Comparison of ENCODE assay signal across 28 cellular contexts in genomic region chr6:105372862-105373182, GRCh38. TPM values are rescaled to one million over a fixed set of nuclear protein-coding genes. Genes with fewer than 3 reads are reported as not detected.
A peak's percentile ranks its signal among the peaks of the same experiment; 100 is the strongest.
DNase-seq lines count a peak whose midpoint lies in the region; ATAC-seq and TF ChIP-seq lines count a peak whose summit lies in the region.
"Had no signal": no experiment of that assay in that cellular context is flagged by ENCODE, and none has a peak within 500 bp of the region (broad histone marks: within the 10 kb centered on the region; RNA-seq: fewer than 3 reads in every experiment).

No MANE protein-coding gene starts in this region.

- no peak overlapping the region for H3K4me2 ChIP-seq in trophoblast cell (ENCODE audit: low read length)
- H3K4me2 ChIP-seq: SK-N-SH had no signal

- ATAC-seq in WTC11: no peak
- peak; percentile 97 for ATAC-seq in esophagus mucosa
- ATAC-seq in HG03095 (IDR thresholded peaks at IDR 0.05; ENCODE audit: unreplicated experiment): no peak
- ATAC-seq: activated T-cell treated with anti-CD3 and anti-CD28 coated beads, Interleukin-2, amount 50 U/mL, for 72 hours; K562; sciatic nerve; stimulated activated naive CD8-positive, alpha-beta T cell treated with anti-CD3 and anti-CD28 coated beads, Interleukin-15, amount 100 ng/mL, for 72 hours had no signal

- TF ChIP-seq CTCF in Calu3 (IDR thresholded peaks at IDR 0.05; ENCODE audit: unreplicated experiment): no peak
- TF ChIP-seq CTCF in WTC11 (IDR thresholded peaks at IDR 0.05): no peak
- TF ChIP-seq CTCF in dorsolateral prefrontal cortex (IDR thresholded peaks at IDR 0.05 in 54 of 56, conservative IDR thresholded peaks at IDR 0.05 in 2 of 56; ENCODE audit: low read depth in 1 of 56, partially characterized antibody in 56 of 56): no peak

- H2BK12ac ChIP-seq in trophoblast cell (ENCODE audit: low read length): peak overlapping the region; percentile 51

- H3K27me3 Mint-ChIP-seq in Calu3 (ENCODE audit: unreplicated experiment) (no peaks in the 10 kb centered on the region), WTC11 (ENCODE audit: low read depth) (no peaks in the 10 kb centered on the region)
- H3K27me3 Mint-ChIP-seq: activated CD4-positive, alpha-beta T cell treated with anti-CD3 and anti-CD28 coated beads, Interleukin-2, amount 10 ng/mL, durations not matched to agents 24 days and 14 days; CD4-positive, alpha-beta memory T cell; stimulated activated naive CD8-positive, alpha-beta T cell treated with anti-CD3 and anti-CD28 coated beads, Interleukin-15, amount 100 ng/mL, for 72 hours had no signal

- H2AFZ ChIP-seq in trophoblast cell (ENCODE audit: insufficient read depth, low read length, poor library complexity): no peak overlapping the region
- H2AFZ ChIP-seq: GM23248 had no signal

- no CpG with 5 or more reads among the region's 3 CpGs for WGBS in trophoblast cell (ENCODE audit: extremely low coverage, insufficient coverage, insufficient read length)

- peak overlapping the region; percentile 13 for H4K8ac ChIP-seq in trophoblast cell (ENCODE audit: low read depth, low read length)

- no peak overlapping the region for H3K23ac ChIP-seq in trophoblast cell (ENCODE audit: low read length)

- no peak overlapping the region for H4K12ac ChIP-seq in trophoblast cell (ENCODE audit: low read depth, low read length)

- no peaks in the 10 kb centered on the region for H3K9me3 ChIP-seq in trophoblast cell (ENCODE audit: insufficient read depth, low read depth, low read length)
- H3K9me3 ChIP-seq: SK-N-SH, upper lobe of left lung had no signal

- peak overlapping the region; percentile 29 for H2BK5ac ChIP-seq in trophoblast cell (ENCODE audit: low read depth, low read length, poor library complexity)

- POLR2A ChIA-PET in WTC11 (lab: Charles Lee): no interaction called here

- intact Hi-C loops in Calu3 (cut with micrococcal nuclease; ENCODE audit: unreplicated experiment) (loop anchor here (1.0 to 2.0 kb wide), 2 partner anchors 16 to 29 kb away; no protein-coding TSS in a partner anchor), dorsolateral prefrontal cortex (cut with DNase I) (no loop called here)

- H2BK120ac ChIP-seq in trophoblast cell (ENCODE audit: insufficient read depth, low read length, poor library complexity): peak overlapping the region; percentile 88

- CTCF ChIA-PET in Calu3 (lab: Charles Lee) (interaction anchor here (0.5 to 3.2 kb wide), 9 partner anchors 9 to 249 kb away, joined by 3 to 13 read pairs (median 5); partner anchors contain the start of gene PREP), WTC11 (lab: Charles Lee) (interaction anchor here (0.6 to 1.7 kb wide), 2 partner anchors 10 to 30 kb away, joined by 3 to 5 read pairs; partner anchors contain the start of gene PREP)

- no peaks in the 10 kb centered on the region for H3K9me3 Mint-ChIP-seq in Calu3 (ENCODE audit: low read depth, unreplicated experiment)
- H3K9me3 Mint-ChIP-seq in WTC11: no peaks in the 10 kb centered on the region
- H3K9me3 Mint-ChIP-seq: activated CD4-positive, alpha-beta T cell treated with anti-CD3 and anti-CD28 coated beads, Interleukin-2, amount 10 ng/mL, durations not matched to agents 24 days and 14 days; activated T-cell treated with anti-CD3 and anti-CD28 coated beads, Interleukin-2, amount 50 U/mL, for 72 hours; CD4-positive, alpha-beta memory T cell; HFFc6; stimulated activated naive CD8-positive, alpha-beta T cell treated with anti-CD3 and anti-CD28 coated beads, Interleukin-15, amount 100 ng/mL, for 72 hours had no signal

- peak overlapping the region; percentile 34 for H3K4ac ChIP-seq in trophoblast cell (ENCODE audit: low read depth, low read length)

- H3K36me3 ChIP-seq in trophoblast cell (ENCODE audit: control insufficient read depth in 1 of 2, insufficient read depth in 2 of 2, low read length in 2 of 2): peaks cover 0 to 5% of the 10 kb centered on the region in 2 experiments

- H3K4me1 ChIP-seq in trophoblast cell (ENCODE audit: control insufficient read depth in 1 of 2, insufficient read depth in 2 of 2, low read length in 2 of 2): peaks cover 7 to 11% of the 10 kb centered on the region in 2 experiments

- no peaks in the 10 kb centered on the region for H3K27me3 ChIP-seq in trophoblast cell (ENCODE audit: insufficient read depth, low read length)
- H3K27me3 ChIP-seq in dorsolateral prefrontal cortex: no peaks in the 10 kb centered on the region
- H3K27me3 ChIP-seq: upper lobe of left lung had no signal

- peak overlapping the region; percentile 28 for H3K14ac ChIP-seq in trophoblast cell (ENCODE audit: low read length)

- peak overlapping the region; percentile 49 for H2AK5ac ChIP-seq in trophoblast cell (ENCODE audit: low read length)

- H3K4me3 Mint-ChIP-seq in Calu3 (ENCODE audit: low read depth, unreplicated experiment) (peak overlapping the region; percentile 59), WTC11 (no peak overlapping the region)
- H3K4me3 Mint-ChIP-seq: activated CD4-positive, alpha-beta T cell treated with anti-CD3 and anti-CD28 coated beads, Interleukin-2, amount 10 ng/mL, durations not matched to agents 24 days and 14 days; activated T-cell treated with anti-CD3 and anti-CD28 coated beads, Interleukin-2, amount 50 U/mL, for 72 hours; CD4-positive, alpha-beta memory T cell; HFFc6; stimulated activated naive CD8-positive, alpha-beta T cell treated with anti-CD3 and anti-CD28 coated beads, Interleukin-15, amount 100 ng/mL, for 72 hours had no signal

- peaks cover 47% of the 10 kb centered on the region for H3K36me3 Mint-ChIP-seq in Calu3 (ENCODE audit: insufficient read depth, unreplicated experiment)
- H3K36me3 Mint-ChIP-seq in WTC11: peaks cover 45% of the 10 kb centered on the region

- no peak overlapping the region for H3K9ac ChIP-seq in trophoblast cell (ENCODE audit: low read length)
- H3K9ac ChIP-seq: GM23248, SK-N-SH had no signal

- H4K91ac ChIP-seq in trophoblast cell (ENCODE audit: low read depth, low read length): peak overlapping the region; percentile 93

- H3K4me1 Mint-ChIP-seq in Calu3 (ENCODE audit: low read depth, unreplicated experiment) (peaks cover 50% of the 10 kb centered on the region), WTC11 (no peaks in the 10 kb centered on the region; the same call in 1 of the 2 replicates)
- H3K4me1 Mint-ChIP-seq: activated CD4-positive, alpha-beta T cell treated with anti-CD3 and anti-CD28 coated beads, Interleukin-2, amount 10 ng/mL, durations not matched to agents 24 days and 14 days; stimulated activated naive CD8-positive, alpha-beta T cell treated with anti-CD3 and anti-CD28 coated beads, Interleukin-15, amount 100 ng/mL, for 72 hours had no signal

- H3K27ac ChIP-seq in trophoblast cell (ENCODE audit: low read depth, low read length) (no peak overlapping the region), dorsolateral prefrontal cortex (no peak overlapping the region)

- DNase-seq in Calu3 (peak; percentile 65), WTC11 (ENCODE audit: low spot score) (no peak), trophoblast cell (no peak), dorsolateral prefrontal cortex (no peak), NCI-H524 treated with DMSO at 0.1 percent for 48 hours (lab: John Stamatoyannopoulos, UW) (no peak), NCI-H345 treated with DMSO at 0.1 percent for 48 hours (lab: John Stamatoyannopoulos, UW; ENCODE audit: unreplicated experiment) (no peak)
- DNase-seq: activated CD4-positive, alpha-beta T cell treated with anti-CD3 and anti-CD28 coated beads, Interleukin-2, amount 10 ng/mL, durations not matched to agents 24 days and 14 days; activated naive CD4-positive, alpha-beta T cell treated with anti-CD3 and anti-CD28 coated beads, Interleukin-2, amount 50 U/mL, for 16 hours; activated T-cell treated with anti-CD3 and anti-CD28 coated beads, Interleukin-2, amount 50 U/mL, for 72 hours; AML-193; anterior cingulate cortex; CD4-positive, alpha-beta memory T cell; central memory CD4-positive, alpha-beta T cell; DMS153; erythroblast; foreskin melanocyte; GM23248; HFFc6; hippocampal formation; NCI-H1436 treated with DMSO at 0.1 percent for 48 hours; NCI-H510A treated with DMSO at 0.1 percent for 48 hours; SK-N-SH; stimulated activated naive CD8-positive, alpha-beta T cell treated with anti-CD3 and anti-CD28 coated beads, Interleukin-15, amount 100 ng/mL, for 72 hours; upper lobe of left lung had no signal

- peak overlapping the region; percentile 74 for H3K18ac ChIP-seq in trophoblast cell (ENCODE audit: low read length)

- peaks cover 11% of the 10 kb centered on the region for H3K79me1 ChIP-seq in trophoblast cell (ENCODE audit: low read length)

- peaks cover 5% of the 10 kb centered on the region for H3K79me2 ChIP-seq in trophoblast cell (ENCODE audit: control insufficient read depth, insufficient read depth, low read length, poor library complexity)

- H3K4me3 ChIP-seq in trophoblast cell (ENCODE audit: low read depth, low read length) (no peak overlapping the region), dorsolateral prefrontal cortex (no peak overlapping the region)
- H3K4me3 ChIP-seq: GM23248, K562, upper lobe of left lung had no signal

- BruUV-seq in Calu3 (replicated peaks; lab: Mats Ljungman, UMichigan): no TSS peak

- peak overlapping the region; percentile 92 for H3K27ac Mint-ChIP-seq in Calu3 (ENCODE audit: unreplicated experiment)
- H3K27ac Mint-ChIP-seq in WTC11: peak overlapping the region; percentile 32; the same call in 1 of the 2 replicates
- H3K27ac Mint-ChIP-seq: activated CD4-positive, alpha-beta T cell treated with anti-CD3 and anti-CD28 coated beads, Interleukin-2, amount 10 ng/mL, durations not matched to agents 24 days and 14 days; activated T-cell treated with anti-CD3 and anti-CD28 coated beads, Interleukin-2, amount 50 U/mL, for 72 hours had no signal

TF ChIP-seq in WTC11, 78 proteins besides CTCF, POLR2A, EP300 and RAD21 (continues in another document):
- TF ChIP-seq HMGA2 (CRISPR knock-in tag; IDR thresholded peaks at IDR 0.05) (no peak), ZNF138 (CRISPR knock-in tag; conservative IDR thresholded peaks at IDR 0.05) (no peak), NR2C2 (CRISPR knock-in tag; IDR thresholded peaks at IDR 0.05) (no peak), USF1 (CRISPR knock-in tag; IDR thresholded peaks at IDR 0.05) (no peak), KAT7 (CRISPR knock-in tag; IDR thresholded peaks at IDR 0.05; ENCODE audit: borderline replicate concordance) (no peak), SMAD3 (CRISPR knock-in tag; IDR thresholded peaks at IDR 0.05; ENCODE audit: borderline replicate concordance) (no peak)

RNA-seq across cellular contexts. Expression of gene PREP, which starts 30.1 kb away (rescaled TPM):
- total RNA-seq in Calu3 (2022): 62.4 and 70.4 TPM in 2 replicates
- 58.8 to 68.5 TPM (median 66.3 TPM) in 3 replicates for total RNA-seq in WTC11 (2021)
- total RNA-seq in esophagus mucosa: 21.8 TPM
- polyA plus RNA-seq in trophoblast cell (2013): 45.1 and 45.2 TPM in 2 replicates
- 10 to 100 TPM; 17.2 to 55.8 (median 38.5) TPM for total RNA-seq in dorsolateral prefrontal cortex
